Comparison of ENCODE assay signal across 8 cellular contexts in the genomic region with DNA sequence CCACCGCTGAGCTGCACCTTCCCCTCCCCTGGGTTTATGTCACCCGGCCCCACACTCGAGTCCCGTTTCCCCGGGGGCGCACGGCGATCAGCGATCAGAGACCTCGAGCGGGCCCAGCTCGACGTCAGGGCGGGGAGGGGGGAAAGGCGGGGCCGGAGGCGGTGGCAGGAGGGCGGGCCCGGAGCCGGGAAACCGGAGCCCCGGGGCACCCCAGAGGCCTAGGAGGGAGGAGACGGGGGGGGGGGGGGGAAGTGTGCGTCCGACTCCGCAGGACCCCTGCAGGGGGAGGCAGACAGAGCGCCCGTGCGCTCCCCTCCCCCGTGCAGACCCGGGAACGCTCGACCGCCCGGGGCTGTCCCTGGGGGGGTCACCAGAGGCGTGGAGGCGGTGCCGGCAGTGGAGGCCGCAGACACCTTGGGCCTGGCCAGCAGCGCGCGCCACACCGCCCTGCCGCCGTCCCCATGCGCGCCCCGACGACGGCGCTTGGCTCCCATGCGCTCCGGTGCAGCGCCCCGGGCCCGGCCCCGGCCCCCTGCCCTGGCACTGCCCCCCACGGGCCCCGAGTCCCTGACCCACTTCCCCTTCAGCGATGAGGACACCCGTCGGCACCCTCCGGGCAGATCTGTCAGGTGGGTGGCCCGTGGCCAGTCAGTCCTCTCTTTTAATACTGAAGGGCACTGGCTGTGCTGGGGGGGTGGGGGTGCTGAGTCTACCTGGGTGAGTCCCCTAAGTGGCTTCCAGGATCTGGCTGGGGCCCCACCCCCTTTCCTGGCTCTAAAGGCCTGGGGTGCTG. TPM values are rescaled to one million over a fixed set of nuclear protein-coding genes. Genes with fewer than 3 reads are reported as not detected.
A peak's percentile ranks its signal among the peaks of the same experiment; 100 is the strongest.
DNase-seq lines count a peak whose midpoint lies in the region; ATAC-seq and TF ChIP-seq lines count a peak whose summit lies in the region.

No MANE protein-coding gene starts in this region.

- H3K9me3 ChIP-seq in iPS-15b (ENCODE audit: control insufficient read depth, insufficient read depth, low read length) = no peaks in the 10 kb centered on the region

- H3K4me3 ChIP-seq in GM12875 (ENCODE audit: low read depth, low read length) (peak overlapping the region; percentile 60), iPS-15b (ENCODE audit: low read depth, low read length) (peak overlapping the region; percentile 39)

- ATAC-seq in SK-N-SH treated with all-trans-retinoic acid at 6 μM for 48 hours (peak; percentile 76), GM18520 (IDR thresholded peaks at IDR 0.05; ENCODE audit: unreplicated experiment) (no peak)

- peak overlapping the region; percentile 54 for H3K27ac ChIP-seq in adipose tissue (ENCODE audit: low read depth, low read length)

- no peak overlapping the region for H3K9ac ChIP-seq in iPS-15b (ENCODE audit: low read depth, low read length)

- 1 to 3% (median 2%) methylated on average over 27 to 58 of the region's 64 CpGs for WGBS in adipose tissue, 3 donors

- TF ChIP-seq CTCF in GM12875 (IDR thresholded peaks at IDR 0.05; ENCODE audit: borderline replicate concordance, insufficient read depth, low read depth, low read length) = no peak

- no peaks in the 10 kb centered on the region for H3K36me3 ChIP-seq in iPS-15b (ENCODE audit: control insufficient read depth, insufficient read depth, low read length)

- H3K4me1 ChIP-seq in iPS-15b (ENCODE audit: control insufficient read depth, insufficient read depth, low read length) = peaks cover 5% of the 10 kb centered on the region

- peaks cover 52% of the 10 kb centered on the region for H3K27me3 ChIP-seq in iPS-15b (ENCODE audit: control insufficient read depth, insufficient read depth, low read length)

- peak; percentile 57 to 59 for DNase-seq in stimulated activated CD4-positive, alpha-beta T cell treated with anti-CD3 and anti-CD28 coated beads, Interleukin-2, amount 100 ng/mL, for 24 hours
- no peak for DNase-seq in NCI-H524 treated with DMSO at 0.1 percent for 48 hours (lab: John Stamatoyannopoulos, UW)
- no peak for DNase-seq in medulla oblongata (ENCODE audit: extremely low spot score)

TF ChIP-seq in SK-N-SH treated with all-trans-retinoic acid at 6 μM for 48 hours, 23 proteins besides CTCF, POLR2A, EP300 and RAD21:
- TF ChIP-seq TOX (CRISPR knock-in tag; IDR thresholded peaks at IDR 0.05; ENCODE audit: borderline replicate concordance) (no peak), ZNF565 (CRISPR knock-in tag; conservative IDR thresholded peaks at IDR 0.05; ENCODE audit: low read depth) (no peak), GLIS3 (CRISPR knock-in tag; IDR thresholded peaks at IDR 0.05) (no peak), ZFP30 (CRISPR knock-in tag; IDR thresholded peaks at IDR 0.05) (no peak), PATZ1 (CRISPR knock-in tag; IDR thresholded peaks at IDR 0.05; ENCODE audit: borderline replicate concordance) (no peak), CSDC2 (CRISPR knock-in tag; IDR thresholded peaks at IDR 0.05) (no peak), PPARA (CRISPR knock-in tag; IDR thresholded peaks at IDR 0.05; ENCODE audit: borderline replicate concordance) (no peak), SNAI2 (CRISPR knock-in tag; IDR thresholded peaks at IDR 0.05) (no peak), TCF4 (CRISPR knock-in tag; IDR thresholded peaks at IDR 0.05; ENCODE audit: borderline replicate concordance) (no peak), BACH2 (CRISPR knock-in tag; IDR thresholded peaks at IDR 0.05; ENCODE audit: borderline replicate concordance) (no peak), ZC3H10 (CRISPR knock-in tag; IDR thresholded peaks at IDR 0.05) (no peak)
- TF ChIP-seq, protein P1, sequence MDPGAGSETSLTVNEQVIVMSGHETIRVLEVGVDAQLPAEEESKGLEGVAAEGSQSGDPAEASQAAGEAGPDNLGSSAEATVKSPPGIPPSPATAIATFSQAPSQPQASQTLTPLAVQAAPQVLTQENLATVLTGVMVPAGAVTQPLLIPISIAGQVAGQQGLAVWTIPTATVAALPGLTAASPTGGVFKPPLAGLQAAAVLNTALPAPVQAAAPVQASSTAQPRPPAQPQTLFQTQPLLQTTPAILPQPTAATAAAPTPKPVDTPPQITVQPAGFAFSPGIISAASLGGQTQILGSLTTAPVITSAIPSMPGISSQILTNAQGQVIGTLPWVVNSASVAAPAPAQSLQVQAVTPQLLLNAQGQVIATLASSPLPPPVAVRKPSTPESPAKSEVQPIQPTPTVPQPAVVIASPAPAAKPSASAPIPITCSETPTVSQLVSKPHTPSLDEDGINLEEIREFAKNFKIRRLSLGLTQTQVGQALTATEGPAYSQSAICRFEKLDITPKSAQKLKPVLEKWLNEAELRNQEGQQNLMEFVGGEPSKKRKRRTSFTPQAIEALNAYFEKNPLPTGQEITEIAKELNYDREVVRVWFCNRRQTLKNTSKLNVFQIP (CRISPR knock-in tag; IDR thresholded peaks at IDR 0.05; ENCODE audit: borderline replicate concordance, low read depth) = no peak

RNA-seq across cellular contexts. Expression of gene PDE4A, which starts 11.8 kb away (rescaled TPM):
- 10 to 100 TPM in 2 of 3 donors, 1 to 10 TPM in 1; 6.4 to 11.9 (median 10.6) TPM for polyA plus RNA-seq in adipose tissue

RNA-seq across cellular contexts. Expression of gene CDC37, which starts 28.8 kb away (rescaled TPM):
- polyA plus RNA-seq in adipose tissue = 100 to 1,000 TPM in 2 of 3 donors, 10 to 100 TPM in 1; 99.7 to 305 (median 272) TPM

RNA-seq across cellular contexts. Expression of gene TYK2, which starts 51.8 kb away (rescaled TPM):
- polyA plus RNA-seq in adipose tissue = 100 to 1,000 TPM in 2 of 3 donors, 10 to 100 TPM in 1; 59.0 to 141 (median 106) TPM

Comparison
In these comparisons a context has a peak if more than half of its experiments do, and no peak if none do; other contexts are left out.
1. DNase-seq: peak in stimulated activated CD4-positive, alpha-beta T cell treated with anti-CD3 and anti-CD28 coated beads, Interleukin-2, amount 100 ng/mL, for 24 hours (2 of 2); none in NCI-H524 treated with DMSO at 0.1 percent for 48 hours (single experiment) and medulla oblongata (single experiment).